ENCODE assay signal across 25 cellular contexts in genomic region chr1:5686195-5686594, GRCh38.
"Had no signal": no experiment of that assay in that cellular context is flagged by ENCODE, and none has a peak within 500 bp of the region (broad histone marks: within the 10 kb centered on the region; RNA-seq: fewer than 3 reads in every experiment).

No MANE protein-coding gene starts in this region.

- H2AFZ ChIP-seq: PC-9 had no signal

- H3K27ac ChIP-seq: breast epithelium, KMS-11, PC-9 had no signal

- H3K27ac Mint-ChIP-seq: activated CD8-positive, alpha-beta T cell treated with anti-CD3 and anti-CD28 coated beads, Interleukin-2, amount 10 ng/mL, durations not matched to agents 7 days and 5 days; activated naive CD4-positive, alpha-beta T cell treated with anti-CD3 and anti-CD28 coated beads, Interleukin-2, amount 50 U/mL, for 24 hours; activated T-helper 1 cell treated with anti-CD3 and anti-CD28 coated beads, Interleukin-12 subunit alpha, Interleukin-12 subunit beta, Interleukin-2, Interleukin-4 antibody, amounts not matched to agents 30 ng/mL and 10 ng/mL and 1 ng/mL, durations not matched to agents 14 hours and 24 hours and 36 hours; T-helper 1 cell treated with Interleukin-12 subunit alpha and Interleukin-12 subunit beta and Interleukin-4 antibody, amounts not matched to agents 30 μg/mL and 1 μg/mL, for 36 hours had no signal

- H3K36me3 ChIP-seq: breast epithelium, MG63 had no signal

- H3K4me1 Mint-ChIP-seq: activated naive CD4-positive, alpha-beta T cell treated with anti-CD3 and anti-CD28 coated beads, Interleukin-2, amount 50 U/mL, for 24 hours had no signal

- H3K4me2 ChIP-seq: KMS-11, PC-9 had no signal

- H3K9me3 ChIP-seq: breast epithelium, MG63 had no signal

- H3K27me3 ChIP-seq: MG63 had no signal

- H3K4me1 ChIP-seq: breast epithelium had no signal

- H3K9me3 Mint-ChIP-seq: activated naive CD4-positive, alpha-beta T cell treated with anti-CD3 and anti-CD28 coated beads, Interleukin-2, amount 50 U/mL, for 24 hours; activated T-helper 1 cell treated with anti-CD3 and anti-CD28 coated beads, Interleukin-12 subunit alpha, Interleukin-12 subunit beta, Interleukin-2, Interleukin-4 antibody, amounts not matched to agents 30 ng/mL and 10 ng/mL and 1 ng/mL, durations not matched to agents 14 hours and 24 hours and 36 hours; T-helper 1 cell treated with Interleukin-12 subunit alpha and Interleukin-12 subunit beta and Interleukin-4 antibody, amounts not matched to agents 30 μg/mL and 1 μg/mL, for 36 hours had no signal

- DNase-seq: activated CD4-positive, alpha-beta T cell treated with anti-CD3 and anti-CD28 coated beads for 48 hours; activated CD4-positive, alpha-beta T cell treated with anti-CD3 and anti-CD28 coated beads, Interleukin-2, amount 50 U/mL, for 4 hours; activated CD4-positive, CD25-positive, alpha-beta regulatory T cell treated with anti-CD3 and anti-CD28 coated beads, Interleukin-2, amount 50 U/mL, for 72 hours; activated CD8-positive, alpha-beta memory T cell treated with anti-CD3 and anti-CD28 coated beads, Interleukin-2, amount 50 U/mL, for 48 hours; activated CD8-positive, alpha-beta T cell treated with anti-CD3 and anti-CD28 coated beads, Interleukin-2, amount 10 ng/mL, durations not matched to agents 7 days and 5 days; activated effector memory CD4-positive, alpha-beta T cell treated with Interleukin-2 at 50 U/mL for 16 hours; activated naive CD4-positive, alpha-beta T cell; activated T-cell treated with anti-CD3 and anti-CD28 coated beads, Interleukin-2, amount 50 U/mL, for 1 hour; central memory CD4-positive, alpha-beta T cell; MG63; NCI-H1105 treated with DMSO at 0.1 percent for 48 hours; NCI-H1436 treated with DMSO at 0.1 percent for 48 hours; NCI-H187; NCI-H2081; NCI-H226; NCI-H510A; NCI-H526 treated with DMSO at 0.1 percent for 48 hours; NCI-H82; PC-9; SHP77 treated with DMSO at 0.1 percent for 48 hours had no signal

- H3K36me3 Mint-ChIP-seq: activated naive CD4-positive, alpha-beta T cell treated with anti-CD3 and anti-CD28 coated beads, Interleukin-2, amount 50 U/mL, for 24 hours had no signal

- H3K9ac ChIP-seq: KMS-11 had no signal

- H3K4me3 Mint-ChIP-seq: activated CD8-positive, alpha-beta T cell treated with anti-CD3 and anti-CD28 coated beads, Interleukin-2, amount 10 ng/mL, durations not matched to agents 7 days and 5 days; activated naive CD4-positive, alpha-beta T cell treated with anti-CD3 and anti-CD28 coated beads, Interleukin-2, amount 50 U/mL, for 24 hours; activated T-helper 1 cell treated with anti-CD3 and anti-CD28 coated beads, Interleukin-12 subunit alpha, Interleukin-12 subunit beta, Interleukin-2, Interleukin-4 antibody, amounts not matched to agents 30 ng/mL and 10 ng/mL and 1 ng/mL, durations not matched to agents 14 hours and 24 hours and 36 hours; T-helper 1 cell treated with Interleukin-12 subunit alpha and Interleukin-12 subunit beta and Interleukin-4 antibody, amounts not matched to agents 30 μg/mL and 1 μg/mL, for 36 hours had no signal

- H3K4me3 ChIP-seq: breast epithelium, MG63, PC-9 had no signal

- ATAC-seq: activated CD8-positive, alpha-beta T cell treated with anti-CD3 and anti-CD28 coated beads, Interleukin-2, amount 10 ng/mL, durations not matched to agents 7 days and 5 days had no signal
